In the genomic region with DNA sequence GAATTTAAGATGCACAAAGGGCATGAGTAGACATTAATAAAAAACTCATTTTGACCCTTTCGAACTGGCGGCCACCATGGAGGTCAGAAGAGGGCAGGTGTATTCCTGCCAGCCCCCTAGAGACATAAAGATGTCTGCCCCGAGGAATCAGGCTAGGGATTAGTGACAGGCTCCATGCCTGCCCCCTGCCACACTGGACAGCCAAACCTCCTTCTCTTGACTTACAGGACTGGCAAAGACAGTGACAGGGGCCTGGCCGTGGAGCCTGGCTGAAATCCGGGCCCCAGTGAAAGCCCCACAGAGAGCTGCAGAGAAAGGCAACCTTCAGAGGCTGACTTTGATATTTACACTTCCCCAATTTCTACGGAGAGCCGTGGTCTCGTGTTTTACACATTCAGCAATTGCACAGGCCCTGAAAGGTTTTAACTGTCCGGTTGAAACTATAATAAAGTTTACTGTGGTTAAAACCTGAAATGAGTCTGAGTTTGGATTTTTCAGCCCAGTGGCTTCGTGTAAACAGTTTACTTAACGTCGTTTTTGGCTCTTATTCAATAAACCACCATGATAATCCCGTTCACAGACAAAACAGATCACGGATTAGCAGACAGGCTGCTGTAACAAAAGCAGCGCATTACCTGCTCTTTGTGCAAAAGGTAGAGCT, we compare ENCODE assay signal across 10 cellular contexts.
DNase-seq lines count a peak whose midpoint lies in the region; ATAC-seq and TF ChIP-seq lines count a peak whose summit lies in the region.
"Had no signal": no experiment of that assay in that cellular context is flagged by ENCODE, and none has a peak within 500 bp of the region (broad histone marks: within the 10 kb centered on the region; RNA-seq: fewer than 3 reads in every experiment).

No MANE protein-coding gene starts in this region.

- peaks cover 10% of the 10 kb centered on the region for H3K9me3 ChIP-seq in suprapubic skin

- H3K27ac ChIP-seq in VCaP: peak overlapping the region; percentile 84
- no peak overlapping the region for H3K27ac ChIP-seq in suprapubic skin

- DNase-seq in stimulated activated naive B cell treated with anti-CD40 and anti-IgM and Interleukin-4, amounts not matched to agents 10 μg/mL and 1 μg/mL and 100 μg/mL, for 72 hours: no peak
- DNase-seq in islet precursor cell (no peak), middle frontal gyrus (ENCODE audit: extremely low spot score, low spot score) (no peak), amniotic stem cell (lab: John Stamatoyannopoulos, UW) (no peak), suprapubic skin (ENCODE audit: low spot score in 2 of 2) (no peak)
- DNase-seq: activated CD8-positive, alpha-beta memory T cell treated with anti-CD3 and anti-CD28 coated beads, Interleukin-2, amount 50 U/mL, for 4 hours; NCI-H1930 had no signal

- H3K27ac Mint-ChIP-seq in stimulated activated naive B cell treated with anti-CD40 and anti-IgM and Interleukin-4, amounts not matched to agents 10 μg/mL and 1 μg/mL and 100 μg/mL, for 72 hours: peak overlapping the region; percentile 31

- no peak for TF ChIP-seq POLR2A in suprapubic skin (IDR thresholded peaks at IDR 0.05)

- no peak overlapping the region for H3K4me3 Mint-ChIP-seq in stimulated activated naive B cell treated with anti-CD40 and anti-IgM and Interleukin-4, amounts not matched to agents 10 μg/mL and 1 μg/mL and 100 μg/mL, for 72 hours

- TF ChIP-seq EP300 in suprapubic skin (IDR thresholded peaks at IDR 0.05): no peak

- no peak overlapping the region for H3K4me3 ChIP-seq in suprapubic skin

- H3K27me3 Mint-ChIP-seq in stimulated activated naive B cell treated with anti-CD40 and anti-IgM and Interleukin-4, amounts not matched to agents 10 μg/mL and 1 μg/mL and 100 μg/mL, for 72 hours: no peaks in the 10 kb centered on the region

- no peaks in the 10 kb centered on the region for H3K27me3 ChIP-seq in suprapubic skin

- H3K4me1 Mint-ChIP-seq in stimulated activated naive B cell treated with anti-CD40 and anti-IgM and Interleukin-4, amounts not matched to agents 10 μg/mL and 1 μg/mL and 100 μg/mL, for 72 hours: no peaks in the 10 kb centered on the region

- no peak for TF ChIP-seq CTCF in VCaP (conservative IDR thresholded peaks at IDR 0.05)
- TF ChIP-seq CTCF in suprapubic skin (IDR thresholded peaks at IDR 0.05): no peak

- no peaks in the 10 kb centered on the region for H3K36me3 ChIP-seq in suprapubic skin

- peaks cover 9 to 14% of the 10 kb centered on the region in 2 donors for H3K9me3 Mint-ChIP-seq in stimulated activated naive B cell treated with anti-CD40 and anti-IgM and Interleukin-4, amounts not matched to agents 10 μg/mL and 1 μg/mL and 100 μg/mL, for 72 hours

- ATAC-seq in GM19043 (IDR thresholded peaks at IDR 0.05; ENCODE audit: low read depth, unreplicated experiment) (peak; percentile 60), HG02798 (IDR thresholded peaks at IDR 0.05; ENCODE audit: poor library complexity, unreplicated experiment) (peak; percentile 80)
- ATAC-seq in stimulated activated naive B cell treated with anti-CD40 and anti-IgM and Interleukin-4, amounts not matched to agents 10 μg/mL and 1 μg/mL and 100 μg/mL, for 72 hours (replicated peaks): peak; percentile 46 to 60

- no peaks in the 10 kb centered on the region for H3K4me1 ChIP-seq in suprapubic skin

- H3K36me3 Mint-ChIP-seq in stimulated activated naive B cell treated with anti-CD40 and anti-IgM and Interleukin-4, amounts not matched to agents 10 μg/mL and 1 μg/mL and 100 μg/mL, for 72 hours: no peaks in the 10 kb centered on the region

- WGBS in suprapubic skin: 57% methylated on average over 15 of the region's 15 CpGs
